10 cellular contexts compared by ENCODE assay signal in the genomic region with DNA sequence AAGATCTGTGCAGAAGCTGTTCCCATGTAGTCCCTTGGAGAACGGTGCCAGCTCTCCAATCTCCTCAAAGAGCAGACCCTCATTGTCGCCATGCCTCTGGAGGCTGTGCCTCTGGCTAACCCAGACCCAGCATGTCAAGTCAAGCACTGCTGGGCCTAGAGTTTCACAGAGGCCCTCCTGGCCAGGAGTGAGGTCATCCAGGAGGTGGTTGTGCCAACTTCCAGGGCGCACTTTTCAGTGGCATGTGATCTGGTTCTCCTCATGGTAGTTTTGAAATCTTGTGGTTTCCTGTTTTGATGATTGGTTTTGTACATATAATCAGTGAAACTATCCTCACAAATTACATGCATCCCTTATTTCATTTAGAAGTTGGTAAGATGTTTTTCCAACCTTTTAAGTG.
DNase-seq lines count a peak whose midpoint lies in the region; ATAC-seq and TF ChIP-seq lines count a peak whose summit lies in the region.
"Had no signal": no experiment of that assay in that cellular context is flagged by ENCODE, and none has a peak within 500 bp of the region (broad histone marks: within the 10 kb centered on the region; RNA-seq: fewer than 3 reads in every experiment).

No MANE protein-coding gene starts in this region.

- CTCF ChIA-PET in naive thymus-derived CD4-positive, alpha-beta T cell (lab: Charles Lee), result interaction anchor here (1.6 kb wide), 1 partner anchor 80 kb away, joined by 4 read pairs; no protein-coding TSS in a partner anchor
- CTCF ChIA-PET in activated naive CD4-positive, alpha-beta T cell treated with anti-CD3 and anti-CD28 coated beads for 36 hours (lab: Charles Lee), result interaction anchor here (0.9 kb wide), 1 partner anchor 58 kb away, joined by 3 read pairs; no protein-coding TSS in a partner anchor

- peak; percentile 71 for ATAC-seq in naive thymus-derived CD4-positive, alpha-beta T cell

- H3K27ac ChIP-seq in BLaER1 treated with 17β-estradiol and CSF1 and Interleukin-3, amounts not matched to agents 10 nM and 100 nM, result peak overlapping the region in 8 of 11 experiments; percentile 49 to 76 (median 60); a peak in 14 of 22 replicates
- peak overlapping the region; percentile 57 for H3K27ac ChIP-seq in epithelial cell of prostate
- H3K27ac ChIP-seq in naive thymus-derived CD4-positive, alpha-beta T cell (ENCODE audit: low read depth, low read length), result no peak overlapping the region
- H3K27ac ChIP-seq: ovary had no signal

- peaks cover 0 to 32% (median 5%) of the 10 kb centered on the region in 11 experiments; a peak in 11 of 22 replicates for H3K36me3 ChIP-seq in BLaER1 treated with 17β-estradiol and CSF1 and Interleukin-3, amounts not matched to agents 10 nM and 100 nM
- H3K36me3 ChIP-seq in naive thymus-derived CD4-positive, alpha-beta T cell (ENCODE audit: control insufficient read depth in 2 of 3, insufficient read depth in 3 of 3, low read length in 3 of 3), result no peaks in the 10 kb centered on the region
- H3K36me3 ChIP-seq: ovary had no signal

- H3K4me3 Mint-ChIP-seq in naive thymus-derived CD4-positive, alpha-beta T cell, result peak overlapping the region in 2 of 10 donors; percentile 13 to 22
- H3K4me3 Mint-ChIP-seq in type B pancreatic cell, result no peak overlapping the region
- no peak overlapping the region for H3K4me3 Mint-ChIP-seq in activated naive CD4-positive, alpha-beta T cell treated with anti-CD3 and anti-CD28 coated beads for 36 hours

- peaks cover 13 to 31% (median 28%) of the 10 kb centered on the region in 7 donors for H3K4me1 Mint-ChIP-seq in naive thymus-derived CD4-positive, alpha-beta T cell
- H3K4me1 Mint-ChIP-seq in type B pancreatic cell (ENCODE audit: unreplicated experiment), result peaks cover 36% of the 10 kb centered on the region
- H3K4me1 Mint-ChIP-seq in activated naive CD4-positive, alpha-beta T cell treated with anti-CD3 and anti-CD28 coated beads for 36 hours (ENCODE audit: low read depth), result peaks cover 18% of the 10 kb centered on the region

- POLR2A ChIA-PET in naive thymus-derived CD4-positive, alpha-beta T cell (lab: Charles Lee), result interaction anchor here (0.6 kb wide), 1 partner anchor 31 kb away, joined by 3 read pairs; no protein-coding TSS in a partner anchor

- H3K27me3 Mint-ChIP-seq in naive thymus-derived CD4-positive, alpha-beta T cell, result no peaks in the 10 kb centered on the region
- no peaks in the 10 kb centered on the region for H3K27me3 Mint-ChIP-seq in type B pancreatic cell
- H3K27me3 Mint-ChIP-seq in activated naive CD4-positive, alpha-beta T cell treated with anti-CD3 and anti-CD28 coated beads for 36 hours (ENCODE audit: low read depth), result no peaks in the 10 kb centered on the region

- peak overlapping the region; percentile 16 to 91 (median 76); a peak in 21 of 22 replicates for H3K4me2 ChIP-seq in BLaER1 treated with 17β-estradiol and CSF1 and Interleukin-3, amounts not matched to agents 10 nM and 100 nM

- H3K9me3 Mint-ChIP-seq in naive thymus-derived CD4-positive, alpha-beta T cell, result no peaks in the 10 kb centered on the region
- H3K9me3 Mint-ChIP-seq in type B pancreatic cell, result peaks cover 4% of the 10 kb centered on the region
- no peaks in the 10 kb centered on the region for H3K9me3 Mint-ChIP-seq in activated naive CD4-positive, alpha-beta T cell treated with anti-CD3 and anti-CD28 coated beads for 36 hours

- H3K9me3 ChIP-seq in BLaER1 treated with 17β-estradiol and CSF1 and Interleukin-3, amounts not matched to agents 10 nM and 100 nM (replicated peaks in 1 of 11), result peaks cover 0 to 11% (median 0%) of the 10 kb centered on the region in 11 experiments; a peak in 4 of 22 replicates
- H3K9me3 ChIP-seq in naive thymus-derived CD4-positive, alpha-beta T cell (ENCODE audit: control insufficient read depth in 2 of 3, low read length in 3 of 3), result no peaks in the 10 kb centered on the region
- H3K9me3 ChIP-seq: ovary had no signal

- peaks cover 5 to 62% (median 23%) of the 10 kb centered on the region in 10 experiments; a peak in 18 of 20 replicates for H3K4me1 ChIP-seq in BLaER1 treated with 17β-estradiol and CSF1 and Interleukin-3, amounts not matched to agents 10 nM and 100 nM
- H3K4me1 ChIP-seq in naive thymus-derived CD4-positive, alpha-beta T cell (ENCODE audit: control insufficient read depth in 2 of 2, insufficient read depth in 2 of 2, low read length in 2 of 2), result peaks cover 0 to 14% of the 10 kb centered on the region in 2 donors

- H3K9ac ChIP-seq in BLaER1 treated with 17β-estradiol and CSF1 and Interleukin-3, amounts not matched to agents 10 nM and 100 nM, result peak overlapping the region in 5 of 11 experiments; percentile 7 to 41 (median 23); a peak in 6 of 22 replicates

- H3K27me3 ChIP-seq in BLaER1 treated with 17β-estradiol and CSF1 and Interleukin-3, amounts not matched to agents 10 nM and 100 nM, result peaks cover 0 to 13% (median 4%) of the 10 kb centered on the region in 11 experiments; a peak in 7 of 22 replicates
- no peaks in the 10 kb centered on the region for H3K27me3 ChIP-seq in naive thymus-derived CD4-positive, alpha-beta T cell (ENCODE audit: control insufficient read depth in 2 of 2, insufficient read depth in 2 of 2, low read length in 2 of 2)
- H3K27me3 ChIP-seq: ovary had no signal

- no peak for TF ChIP-seq CTCF in type B pancreatic cell (conservative IDR thresholded peaks at IDR 0.05)

- H3K4me3 ChIP-seq in BLaER1 treated with 17β-estradiol and CSF1 and Interleukin-3, amounts not matched to agents 10 nM and 100 nM, result peak overlapping the region in 4 of 10 experiments; percentile 11 to 42 (median 14); a peak in 7 of 20 replicates
- no peak overlapping the region for H3K4me3 ChIP-seq in naive thymus-derived CD4-positive, alpha-beta T cell (ENCODE audit: low read length)
- H3K4me3 ChIP-seq: ovary had no signal

- DNase-seq in NCI-H226 (peak; percentile 33), epithelial cell of prostate (ENCODE audit: low read depth, low spot score) (peak; percentile 74), type B pancreatic cell (ENCODE audit: extremely low spot score, unreplicated experiment) (no peak), NCI-H526 treated with DMSO at 0.1 percent for 48 hours (lab: John Stamatoyannopoulos, UW) (no peak)
- DNase-seq in naive thymus-derived CD4-positive, alpha-beta T cell, result no peak
- DNase-seq in effector CD4-positive, alpha-beta T cell, result no peak
- DNase-seq in activated naive CD4-positive, alpha-beta T cell treated with anti-CD3 and anti-CD28 coated beads for 36 hours, result no peak
- DNase-seq: cortex of kidney, ovary had no signal

- H4K20me1 ChIP-seq in BLaER1 treated with 17β-estradiol and CSF1 and Interleukin-3, amounts not matched to agents 10 nM and 100 nM, result peaks cover 0 to 40% (median 0%) of the 10 kb centered on the region in 11 experiments; a peak in 5 of 22 replicates

- H3K36me3 Mint-ChIP-seq in naive thymus-derived CD4-positive, alpha-beta T cell, result peaks cover 0 to 45% (median 8%) of the 10 kb centered on the region in 5 donors
- H3K36me3 Mint-ChIP-seq in type B pancreatic cell, result peaks cover 17% of the 10 kb centered on the region
- H3K36me3 Mint-ChIP-seq in activated naive CD4-positive, alpha-beta T cell treated with anti-CD3 and anti-CD28 coated beads for 36 hours (ENCODE audit: low read depth), result peaks cover 2% of the 10 kb centered on the region

- intact Hi-C loops in naive thymus-derived CD4-positive, alpha-beta T cell (cut with micrococcal nuclease), result no loop called here
- intact Hi-C loops in activated naive CD4-positive, alpha-beta T cell treated with anti-CD3 and anti-CD28 coated beads for 36 hours (cut with micrococcal nuclease), result no loop called here

- no peak overlapping the region for H3K27ac Mint-ChIP-seq in naive thymus-derived CD4-positive, alpha-beta T cell
- no peak overlapping the region for H3K27ac Mint-ChIP-seq in type B pancreatic cell
- no peak overlapping the region for H3K27ac Mint-ChIP-seq in activated naive CD4-positive, alpha-beta T cell treated with anti-CD3 and anti-CD28 coated beads for 36 hours

Comparison
In these comparisons a context has a peak if more than half of its experiments do, and no peak if none do; other contexts are left out.
1. DNase-seq: peak in NCI-H226 (single experiment) and epithelial cell of prostate (single experiment); none in naive thymus-derived CD4-positive, alpha-beta T cell (0 of 9), effector CD4-positive, alpha-beta T cell (single experiment), type B pancreatic cell (single experiment), NCI-H526 treated with DMSO at 0.1 percent for 48 hours (single experiment) and activated naive CD4-positive, alpha-beta T cell treated with anti-CD3 and anti-CD28 coated beads for 36 hours (single experiment).